In the genomic region with DNA sequence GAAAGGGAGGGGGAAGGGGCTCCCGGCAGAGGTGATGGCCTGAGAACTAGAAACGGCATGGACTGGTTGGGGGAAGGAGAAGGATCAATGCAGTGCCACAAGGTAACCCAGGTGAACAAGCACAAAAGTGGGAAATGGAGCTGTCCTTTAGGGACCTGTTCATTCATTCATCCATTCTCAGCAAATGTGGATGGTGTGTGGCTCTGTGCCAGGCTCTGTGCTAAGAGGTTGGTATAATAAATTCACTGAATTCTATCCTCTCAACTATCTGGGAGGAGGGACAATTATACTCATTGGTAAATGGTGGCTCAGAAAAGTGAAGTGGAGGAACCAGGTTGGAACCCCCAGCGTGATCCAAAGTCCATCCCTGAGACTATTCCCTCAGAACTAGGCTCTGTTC, we compare ENCODE assay signal across 16 cellular contexts. TPM values are rescaled to one million over a fixed set of nuclear protein-coding genes. Genes with fewer than 3 reads are reported as not detected.
DNase-seq lines count a peak whose midpoint lies in the region; ATAC-seq and TF ChIP-seq lines count a peak whose summit lies in the region.
"Had no signal": no experiment of that assay in that cellular context is flagged by ENCODE, and none has a peak within 500 bp of the region (broad histone marks: within the 10 kb centered on the region; RNA-seq: fewer than 3 reads in every experiment).

No MANE protein-coding gene starts in this region.

- DNase-seq in DMS79 (lab: John Stamatoyannopoulos, UW) (peak; percentile 30), IMR-90 (no peak), NCI-H345 treated with DMSO at 0.1 percent for 48 hours (lab: John Stamatoyannopoulos, UW; ENCODE audit: unreplicated experiment) (peak; percentile 64), superior temporal gyrus (ENCODE audit: extremely low spot score) (no peak), hypothalamus (lab: John Stamatoyannopoulos, UW) (no peak), endothelial cell (ENCODE audit: low spot score) (no peak)
- DNase-seq: CD4-positive, CD25-positive, alpha-beta regulatory T cell; DND-41; NCI-H187 treated with DMSO at 0.1 percent for 48 hours; NCI-H748 treated with DMSO at 0.1 percent for 48 hours; Peyer's patch; SJCRH30 had no signal

- CTCF ChIA-PET in IMR-90 (lab: Yijun Ruan, JAX) = no interaction called here

- H2AK9ac ChIP-seq in IMR-90 (replicated peaks; ENCODE audit: low read depth, low read length, poor library complexity) = peak overlapping the region; percentile 61

- no peak overlapping the region for H4K91ac ChIP-seq in IMR-90 (ENCODE audit: insufficient read depth, low read depth, low read length)

- in situ Hi-C loops in IMR-90 (cut with MboI; ENCODE audit: low sequenced_read_pairs) = no loop called here

- H3K9me1 ChIP-seq in IMR-90 (ENCODE audit: insufficient read depth, low read length) = peaks cover 8% of the 10 kb centered on the region; the same call in 1 of the 2 replicates

- no TSS peak for BruUV-seq in IMR-90 (replicated peaks; lab: Mats Ljungman, UMichigan)

- H3K9me3 Mint-ChIP-seq in nephron = no peaks in the 10 kb centered on the region
- H3K9me3 Mint-ChIP-seq in endothelial cell (ENCODE audit: unreplicated experiment) = no peaks in the 10 kb centered on the region
- H3K9me3 Mint-ChIP-seq: GM23338, IgD-negative memory B cell had no signal

- H3K4me1 Mint-ChIP-seq in nephron = peaks cover 59% of the 10 kb centered on the region
- H3K4me1 Mint-ChIP-seq in endothelial cell (ENCODE audit: unreplicated experiment) = no peaks in the 10 kb centered on the region

- peak overlapping the region; percentile 14 for H2BK5ac ChIP-seq in IMR-90 (ENCODE audit: low read depth, low read length, poor library complexity, severe bottlenecking)

- no peaks in the 10 kb centered on the region for H3K27me3 ChIP-seq in IMR-90 (ENCODE audit: control insufficient read depth, insufficient read depth, low read length)
- H3K27me3 ChIP-seq: Peyer's patch, SJCRH30 had no signal

- dilution Hi-C loops in IMR-90 (cut with HindIII; ENCODE audit: low sequenced_read_pairs, unreplicated experiment) = no loop called here

- H3K9ac ChIP-seq in IMR-90 (ENCODE audit: low read depth, low read length) = no peak overlapping the region

- H2AK5ac ChIP-seq in IMR-90 (ENCODE audit: low read depth, low read length) = peak overlapping the region; percentile 78

- H4K8ac ChIP-seq in IMR-90 (ENCODE audit: low read depth in 2 of 2, low read length in 2 of 2) = no peak overlapping the region

- H3K56ac ChIP-seq in IMR-90 (ENCODE audit: extremely low read depth, insufficient read depth, low read length) = no peak overlapping the region

- peaks cover 0 to 20% of the 10 kb centered on the region in 2 experiments; a peak in 2 of 4 replicates for H3K79me1 ChIP-seq in IMR-90 (ENCODE audit: low read depth in 1 of 2, low read length in 2 of 2)

- TF ChIP-seq CTCF in IMR-90 (conservative IDR thresholded peaks at IDR 0.05; ENCODE audit: low read depth, low read length) = no peak
- TF ChIP-seq CTCF in nephron (IDR thresholded peaks at IDR 0.05; ENCODE audit: unreplicated experiment in 3 of 3) = no peak
- no peak for TF ChIP-seq CTCF in endothelial cell (IDR thresholded peaks at IDR 0.05; ENCODE audit: unreplicated experiment)

- H3K4me1 ChIP-seq in IMR-90 (ENCODE audit: control insufficient read depth, insufficient read depth, low read length) = peaks cover 28% of the 10 kb centered on the region
- H3K4me1 ChIP-seq: HAP-1 had no signal

- H3K4me3 ChIP-seq in IMR-90 (ENCODE audit: insufficient read depth, low read depth, low read length) = no peak overlapping the region
- H3K4me3 ChIP-seq: GM23338, HAP-1, Peyer's patch, SJCRH30 had no signal

- 60% methylated on average over 1 of the region's 3 CpGs; no CpG with 5 or more reads in 1 of the 2 experiments for WGBS in IMR-90 (ENCODE audit: extremely low coverage in 2 of 2, insufficient read length in 1 of 2), 2 experiments

- peaks cover 9% of the 10 kb centered on the region for H3K27me3 Mint-ChIP-seq in nephron (ENCODE audit: low read depth)
- peaks cover 15% of the 10 kb centered on the region for H3K27me3 Mint-ChIP-seq in endothelial cell (ENCODE audit: unreplicated experiment)
- H3K27me3 Mint-ChIP-seq: CD4-positive, CD25-positive, alpha-beta regulatory T cell; IgD-negative memory B cell had no signal

- no peak overlapping the region for H3K4me2 ChIP-seq in IMR-90 (ENCODE audit: low read depth, low read length)
- H3K4me2 ChIP-seq: GM23338 had no signal

- H3K4ac ChIP-seq in IMR-90 (ENCODE audit: low read depth, low read length) = peak overlapping the region; percentile 69; the same call in 1 of the 2 replicates

- H2AFZ ChIP-seq in IMR-90 (replicated peaks; ENCODE audit: low read length, poor library complexity) = no peak overlapping the region
- H2AFZ ChIP-seq: GM23338 had no signal

- H3K27ac Mint-ChIP-seq in nephron = peak overlapping the region in 2 of 3 experiments; percentile 53 to 97
- H3K27ac Mint-ChIP-seq in endothelial cell (ENCODE audit: unreplicated experiment) = no peak overlapping the region
- H3K27ac Mint-ChIP-seq: GM23338, IgD-negative memory B cell had no signal

- no peak overlapping the region for H3K14ac ChIP-seq in IMR-90 (replicated peaks; ENCODE audit: low read depth, low read length)

- intact Hi-C loops in IMR-90 (cut with micrococcal nuclease) = no loop called here

- no peaks in the 10 kb centered on the region for H3K9me3 ChIP-seq in IMR-90 (ENCODE audit: control insufficient read depth, insufficient read depth, low read length)
- H3K9me3 ChIP-seq: HAP-1, Peyer's patch, SJCRH30 had no signal

- peak overlapping the region; percentile 32; the same call in 1 of the 2 replicates for H2BK120ac ChIP-seq in IMR-90 (ENCODE audit: low read depth, low read length)

- H3K36me3 ChIP-seq in IMR-90 (ENCODE audit: control insufficient read depth, insufficient read depth, low read length) = no peaks in the 10 kb centered on the region
- H3K36me3 ChIP-seq: HAP-1, Peyer's patch, SJCRH30 had no signal

- no peak overlapping the region for H3K18ac ChIP-seq in IMR-90 (ENCODE audit: low read depth, low read length)

- TF ChIP-seq POLR2A in IMR-90 (IDR thresholded peaks at IDR 0.05; ENCODE audit: low read depth, low read length) = no peak

- H4K5ac ChIP-seq in IMR-90 (ENCODE audit: low read depth, low read length) = no peak overlapping the region

- no peak for ATAC-seq in IMR-90 (ENCODE audit: low read depth)
- ATAC-seq: GM23338 had no signal

- peaks cover 13% of the 10 kb centered on the region for H4K20me1 ChIP-seq in IMR-90 (ENCODE audit: insufficient read depth, low read length)

- POLR2A ChIA-PET in IMR-90 (lab: Charles Lee; ENCODE audit: unreplicated experiment) = no interaction called here

- no peak overlapping the region for H2BK20ac ChIP-seq in IMR-90 (ENCODE audit: low read depth, low read length)

- no peak overlapping the region for H3K4me3 Mint-ChIP-seq in nephron
- no peak overlapping the region for H3K4me3 Mint-ChIP-seq in endothelial cell (ENCODE audit: unreplicated experiment)
- H3K4me3 Mint-ChIP-seq: CD4-positive, CD25-positive, alpha-beta regulatory T cell; GM23338; IgD-negative memory B cell had no signal

- TF ChIP-seq RAD21 in IMR-90 (IDR thresholded peaks at IDR 0.05; ENCODE audit: low read length) = no peak

- 0 out of 3 replicates have a peak overlapping the region, but pooled peaks have one; percentile 48 for H2BK15ac ChIP-seq in IMR-90 (ENCODE audit: low read depth, low read length)

- no peaks in the 10 kb centered on the region for H3K36me3 Mint-ChIP-seq in nephron (ENCODE audit: low read depth)
- peaks cover 12% of the 10 kb centered on the region for H3K36me3 Mint-ChIP-seq in endothelial cell (ENCODE audit: low read depth, unreplicated experiment)

- no peak overlapping the region for H3K27ac ChIP-seq in IMR-90 (ENCODE audit: insufficient read depth, low read length)
- H3K27ac ChIP-seq: Peyer's patch, SJCRH30 had no signal

- H3K23ac ChIP-seq in IMR-90 (ENCODE audit: low read depth, low read length) = no peak overlapping the region; the same call in 1 of the 2 replicates

TF ChIP-seq in IMR-90, 13 proteins besides CTCF, POLR2A, EP300 and RAD21:
- TF ChIP-seq MAFK (IDR thresholded peaks at IDR 0.05; ENCODE audit: low read depth, low read length) (no peak), MAZ (IDR thresholded peaks at IDR 0.05; ENCODE audit: borderline replicate concordance, low read depth, low read length) (no peak), CEBPB (IDR thresholded peaks at IDR 0.05; ENCODE audit: low read depth, low read length) (no peak)
- TF ChIP-seq, protein P1, sequence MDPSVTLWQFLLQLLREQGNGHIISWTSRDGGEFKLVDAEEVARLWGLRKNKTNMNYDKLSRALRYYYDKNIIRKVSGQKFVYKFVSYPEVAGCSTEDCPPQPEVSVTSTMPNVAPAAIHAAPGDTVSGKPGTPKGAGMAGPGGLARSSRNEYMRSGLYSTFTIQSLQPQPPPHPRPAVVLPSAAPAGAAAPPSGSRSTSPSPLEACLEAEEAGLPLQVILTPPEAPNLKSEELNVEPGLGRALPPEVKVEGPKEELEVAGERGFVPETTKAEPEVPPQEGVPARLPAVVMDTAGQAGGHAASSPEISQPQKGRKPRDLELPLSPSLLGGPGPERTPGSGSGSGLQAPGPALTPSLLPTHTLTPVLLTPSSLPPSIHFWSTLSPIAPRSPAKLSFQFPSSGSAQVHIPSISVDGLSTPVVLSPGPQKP (IDR thresholded peaks at IDR 0.05; ENCODE audit: borderline replicate concordance, low read depth, low read length) = no peak
- TF ChIP-seq, protein P2, sequence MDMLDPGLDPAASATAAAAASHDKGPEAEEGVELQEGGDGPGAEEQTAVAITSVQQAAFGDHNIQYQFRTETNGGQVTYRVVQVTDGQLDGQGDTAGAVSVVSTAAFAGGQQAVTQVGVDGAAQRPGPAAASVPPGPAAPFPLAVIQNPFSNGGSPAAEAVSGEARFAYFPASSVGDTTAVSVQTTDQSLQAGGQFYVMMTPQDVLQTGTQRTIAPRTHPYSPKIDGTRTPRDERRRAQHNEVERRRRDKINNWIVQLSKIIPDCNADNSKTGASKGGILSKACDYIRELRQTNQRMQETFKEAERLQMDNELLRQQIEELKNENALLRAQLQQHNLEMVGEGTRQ (IDR thresholded peaks at IDR 0.05; ENCODE audit: low read depth, low read length) = no peak

RNA-seq across cellular contexts. Expression of a gene that starts 18.6 kb away (rescaled TPM):
- total RNA-seq in IMR-90 (2012; rRNA removed) = 37.6 and 38.0 TPM in 2 replicates
- 59.4 and 63.1 TPM in 2 replicates for polyA plus RNA-seq in IMR-90 (2012; rRNA removed)
- 42.2 and 63.5 TPM in 2 replicates for polyA plus RNA-seq in IMR-90 (2012; cell fraction: cytosol; rRNA removed)
- 119 and 357 TPM in 2 replicates for polyA plus RNA-seq in IMR-90 (2012; cell fraction: nucleus; rRNA removed; ENCODE audit: low replicate concordance)
- total RNA-seq in endothelial cell (ENCODE audit: unreplicated experiment) = 55.1 TPM

RNA-seq across cellular contexts. Expression of a gene that starts 23.0 kb away (rescaled TPM):
- total RNA-seq in IMR-90 (2012; rRNA removed) = 22.2 and 23.8 TPM in 2 replicates
- 32.9 and 37.4 TPM in 2 replicates for polyA plus RNA-seq in IMR-90 (2012; rRNA removed)
- 51.8 and 54.8 TPM in 2 replicates for polyA plus RNA-seq in IMR-90 (2012; cell fraction: cytosol; rRNA removed)
- polyA plus RNA-seq in IMR-90 (2012; cell fraction: nucleus; rRNA removed; ENCODE audit: low replicate concordance) = 18.7 and 29.9 TPM in 2 replicates
- total RNA-seq in endothelial cell (ENCODE audit: unreplicated experiment) = 13.4 TPM

RNA-seq across cellular contexts. Expression of a gene that starts 43.4 kb away (rescaled TPM):
- total RNA-seq in IMR-90 (2012; rRNA removed) (1.3 and 1.4 TPM in 2 replicates), endothelial cell (ENCODE audit: unreplicated experiment) (51.0 TPM)
- polyA plus RNA-seq in IMR-90 (2012; rRNA removed) = 12.2 and 12.7 TPM in 2 replicates
- 2.9 and 5.8 TPM in 2 replicates for polyA plus RNA-seq in IMR-90 (2012; cell fraction: cytosol; rRNA removed)
- 186 and 227 TPM in 2 replicates for polyA plus RNA-seq in IMR-90 (2012; cell fraction: nucleus; rRNA removed; ENCODE audit: low replicate concordance)

Comparison
In these comparisons a context has a peak if more than half of its experiments do, and no peak if none do; other contexts are left out.
1. DNase-seq: peak in DMS79 (single experiment) and NCI-H345 treated with DMSO at 0.1 percent for 48 hours (single experiment); none in IMR-90 (single experiment), superior temporal gyrus (single experiment), hypothalamus (0 of 51) and endothelial cell (single experiment).
2. RNA of a gene that starts 43.4 kb away (total RNA-seq): 51.0 TPM in endothelial cell (single experiment); 1.3 to 1.4 TPM in IMR-90; every median in the first group is over 10 times any median in the second.